In genomic region chr18:3245853-3246635, GRCh38 we compare ENCODE assay signal across 1 cellular context.
A peak's percentile ranks its signal among the peaks of the same experiment; 100 is the strongest.
TF ChIP-seq lines count a peak whose summit lies in the region.

No MANE protein-coding gene starts in this region.

TF ChIP-seq in K562, 482 proteins besides CTCF, POLR2A, EP300 and RAD21 (continued from another document):
- TF ChIP-seq NKRF (IDR thresholded peaks at IDR 0.05; ENCODE audit: borderline replicate concordance) (peak; percentile 21; the same call in 1 of the 2 replicates), ZNF212 (CRISPR knock-in tag; IDR thresholded peaks at IDR 0.05) (0 out of 2 replicates have a peak, but pooled peaks have one; percentile 32), MED1 (CRISPR knock-in tag; IDR thresholded peaks at IDR 0.05; ENCODE audit: borderline replicate concordance) (no peak), ARID2 (IDR thresholded peaks at IDR 0.05) (peak; percentile 61; the same call in 1 of the 2 replicates), GABPB2 (CRISPR knock-in tag; conservative IDR thresholded peaks at IDR 0.05) (0 out of 2 replicates have a peak, but pooled peaks have one; percentile 51), GTF2A2 (tag; IDR thresholded peaks at IDR 0.05) (no peak), CBX8 (IDR thresholded peaks at IDR 0.05; ENCODE audit: borderline replicate concordance, extremely low read depth, low read depth, low read length, poor library complexity, severe bottlenecking) (no peak), PHF8 (IDR thresholded peaks at IDR 0.05; ENCODE audit: borderline replicate concordance, low read length) (no peak), TCF7L2 (IDR thresholded peaks at IDR 0.05; ENCODE audit: low read depth, low read length) (no peak), MXI1 (IDR thresholded peaks at IDR 0.05; ENCODE audit: low read depth, low read length) (0 out of 2 replicates have a peak, but pooled peaks have one; percentile 59), E4F1 (CRISPR knock-in tag; IDR thresholded peaks at IDR 0.05; ENCODE audit: borderline replicate concordance) (no peak), RFX5 (IDR thresholded peaks at IDR 0.05; ENCODE audit: low read depth, low read length) (no peak), TCF3 (CRISPR knock-in tag; IDR thresholded peaks at IDR 0.05) (peak; percentile 42; the same call in 1 of the 2 replicates), HCFC1 (IDR thresholded peaks at IDR 0.05; ENCODE audit: low read depth, low read length) (peak; percentile 62)
TF ChIP-seq in K562: peak in this region for 107.
